In the genomic region with DNA sequence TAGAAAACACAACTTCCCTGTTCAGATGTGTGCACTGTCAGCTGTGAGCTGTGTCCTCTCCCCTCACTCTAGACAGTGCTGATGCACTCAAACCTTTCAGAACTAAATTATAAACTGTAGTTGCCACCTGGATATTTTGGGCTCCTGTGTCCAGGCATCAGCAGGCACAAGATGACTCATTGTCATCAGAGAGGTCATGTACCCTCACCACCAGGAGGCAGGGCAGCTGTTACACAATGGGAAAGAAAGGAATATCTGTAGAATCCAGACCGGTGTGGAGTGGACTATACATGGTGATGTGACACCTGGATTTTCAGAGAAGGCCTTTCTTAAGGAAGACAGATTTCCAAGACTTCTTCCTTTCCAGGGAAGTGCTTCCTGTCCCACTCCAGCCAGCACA, we compare ENCODE assay signal across 23 cellular contexts.
DNase-seq lines count a peak whose midpoint lies in the region; ATAC-seq and TF ChIP-seq lines count a peak whose summit lies in the region.
"Had no signal": no experiment of that assay in that cellular context is flagged by ENCODE, and none has a peak within 500 bp of the region (broad histone marks: within the 10 kb centered on the region; RNA-seq: fewer than 3 reads in every experiment).

No MANE protein-coding gene starts in this region.

- H3K27me3 Mint-ChIP-seq in GM23338 (ENCODE audit: insufficient read depth, low read depth, poor library complexity) = no peaks in the 10 kb centered on the region
- H3K27me3 Mint-ChIP-seq: activated CD4-positive, alpha-beta T cell treated with anti-CD3 and anti-CD28 coated beads for 36 hours; CD4-positive, alpha-beta T cell; stimulated activated naive B cell treated with anti-CD40 and anti-IgM and Interleukin-4, amounts not matched to agents 10 μg/mL and 1 μg/mL and 100 μg/mL, for 72 hours had no signal

- H3K79me2 ChIP-seq in GM23338 (replicated peaks; ENCODE audit: insufficient read depth) = no peaks in the 10 kb centered on the region

- no peak for TF ChIP-seq POLR2A in prostate gland (IDR thresholded peaks at IDR 0.05)

- H3K27ac ChIP-seq in GM23338 (ENCODE audit: low read depth) (no peak overlapping the region), prostate gland (no peak overlapping the region)
- H3K27ac ChIP-seq: dorsolateral prefrontal cortex, heart right ventricle, PC-9, skin epidermis had no signal

- no peak overlapping the region for H3K4me3 Mint-ChIP-seq in GM23338
- H3K4me3 Mint-ChIP-seq: activated CD4-positive, alpha-beta T cell treated with anti-CD3 and anti-CD28 coated beads for 36 hours; activated naive CD4-positive, alpha-beta T cell treated with anti-CD3 and anti-CD28 coated beads for 36 hours; activated T-cell treated with anti-CD3 and anti-CD28 coated beads, Interleukin-2, amount 50 U/mL, for 72 hours; CD4-positive, alpha-beta T cell; stimulated activated naive B cell treated with anti-CD40 and anti-IgM and Interleukin-4, amounts not matched to agents 10 μg/mL and 1 μg/mL and 100 μg/mL, for 72 hours had no signal

- no peaks in the 10 kb centered on the region for H3K36me3 ChIP-seq in GM23338 (ENCODE audit: insufficient read depth)
- H3K36me3 ChIP-seq in kidney epithelial cell (ENCODE audit: control insufficient read depth, insufficient read depth, low read length) = no peaks in the 10 kb centered on the region
- H3K36me3 ChIP-seq in prostate gland = no peaks in the 10 kb centered on the region
- H3K36me3 ChIP-seq: heart right ventricle had no signal

- 95% methylated on average over 1 of the region's 1 CpG for WGBS in prostate gland

- DNase-seq in ACHN = peak; percentile 20
- no peak for DNase-seq in GM23338 (ENCODE audit: low spot score)
- DNase-seq in RKO (ENCODE audit: low spot score) = peak; percentile 5
- DNase-seq in kidney epithelial cell (ENCODE audit: low read depth) = no peak
- DNase-seq in NCI-H1417 (lab: John Stamatoyannopoulos, UW) = no peak
- DNase-seq in OCI-M1 (lab: John Stamatoyannopoulos, UW) = no peak
- no peak for DNase-seq in prostate gland (ENCODE audit: low spot score)
- DNase-seq: activated CD4-positive, alpha-beta T cell treated with anti-CD3 and anti-CD28 coated beads for 36 hours; activated naive CD4-positive, alpha-beta T cell treated with anti-CD3 and anti-CD28 coated beads for 36 hours; activated T-cell treated with anti-CD3 and anti-CD28 coated beads, Interleukin-2, amount 50 U/mL, for 72 hours; caudate nucleus; CD4-positive, alpha-beta T cell; DMS153; dorsolateral prefrontal cortex; heart right ventricle; NCI-H1694 treated with DMSO at 0.1 percent for 48 hours; PC-9; SIG-M5; stimulated activated CD4-positive, alpha-beta T cell treated with anti-CD3 and anti-CD28 coated beads, Interleukin-2, amount 100 ng/mL, for 24 hours; stimulated activated naive B cell treated with anti-CD40 and anti-IgM and Interleukin-4, amounts not matched to agents 10 μg/mL and 1 μg/mL and 100 μg/mL, for 72 hours had no signal

- H3K27me3 ChIP-seq in GM23338 (ENCODE audit: insufficient read depth) (no peaks in the 10 kb centered on the region), kidney epithelial cell (ENCODE audit: control insufficient read depth, insufficient read depth, low read length) (no peaks in the 10 kb centered on the region), prostate gland (replicated peaks; ENCODE audit: insufficient read depth) (no peaks in the 10 kb centered on the region)
- H3K27me3 ChIP-seq: heart right ventricle had no signal

- H3K9me3 Mint-ChIP-seq in GM23338 = no peaks in the 10 kb centered on the region
- H3K9me3 Mint-ChIP-seq: activated naive CD4-positive, alpha-beta T cell treated with anti-CD3 and anti-CD28 coated beads for 36 hours; CD4-positive, alpha-beta T cell had no signal

- no peaks in the 10 kb centered on the region for H3K4me1 Mint-ChIP-seq in GM23338
- H3K4me1 Mint-ChIP-seq: activated CD4-positive, alpha-beta T cell treated with anti-CD3 and anti-CD28 coated beads for 36 hours; stimulated activated naive B cell treated with anti-CD40 and anti-IgM and Interleukin-4, amounts not matched to agents 10 μg/mL and 1 μg/mL and 100 μg/mL, for 72 hours had no signal

- no peaks in the 10 kb centered on the region for H3F3A ChIP-seq in GM23338 (replicated peaks; ENCODE audit: low read depth)

- in situ Hi-C loops in ACHN (cut with HindIII; ENCODE audit: low pct_ligation_motif_present, low pct_unique_long_range_greater_than_20kb, low sequenced_read_pairs) = no loop called here

- H3K9me2 ChIP-seq in GM23338 (ENCODE audit: insufficient read depth) = peaks cover 12% of the 10 kb centered on the region

- H2AFZ ChIP-seq in GM23338 = peak overlapping the region; percentile 59; the same call in 1 of the 2 replicates
- H2AFZ ChIP-seq: PC-9 had no signal

- H3K4me1 ChIP-seq in GM23338 (ENCODE audit: insufficient read depth) = no peaks in the 10 kb centered on the region
- H3K4me1 ChIP-seq in prostate gland (replicated peaks) = no peaks in the 10 kb centered on the region
- H3K4me1 ChIP-seq: heart right ventricle had no signal

- ATAC-seq in GM23338 (no peak; the same call in 2 of the 3 replicates), HG03469 (IDR thresholded peaks at IDR 0.05; ENCODE audit: unreplicated experiment) (no peak)
- ATAC-seq: activated CD4-positive, alpha-beta T cell treated with anti-CD3 and anti-CD28 coated beads for 36 hours; activated T-cell treated with anti-CD3 and anti-CD28 coated beads, Interleukin-2, amount 50 U/mL, for 72 hours; stimulated activated naive B cell treated with anti-CD40 and anti-IgM and Interleukin-4, amounts not matched to agents 10 μg/mL and 1 μg/mL and 100 μg/mL, for 72 hours had no signal

- intact Hi-C loops in prostate gland (cut with DNase I) = no loop called here

- H3K27ac Mint-ChIP-seq in GM23338 = no peak overlapping the region
- H3K27ac Mint-ChIP-seq: activated CD4-positive, alpha-beta T cell treated with anti-CD3 and anti-CD28 coated beads for 36 hours; activated naive CD4-positive, alpha-beta T cell treated with anti-CD3 and anti-CD28 coated beads for 36 hours; activated T-cell treated with anti-CD3 and anti-CD28 coated beads, Interleukin-2, amount 50 U/mL, for 72 hours; CD4-positive, alpha-beta T cell; stimulated activated naive B cell treated with anti-CD40 and anti-IgM and Interleukin-4, amounts not matched to agents 10 μg/mL and 1 μg/mL and 100 μg/mL, for 72 hours had no signal

- H3K4me3 ChIP-seq in GM23338 (no peak overlapping the region), kidney epithelial cell (ENCODE audit: low read depth, low read length) (no peak overlapping the region), prostate gland (no peak overlapping the region)
- H3K4me3 ChIP-seq: dorsolateral prefrontal cortex, heart right ventricle, lung, PC-9, skin epidermis had no signal

- H3K36me3 Mint-ChIP-seq in GM23338 (ENCODE audit: low read depth) = no peaks in the 10 kb centered on the region
- H3K36me3 Mint-ChIP-seq: stimulated activated naive B cell treated with anti-CD40 and anti-IgM and Interleukin-4, amounts not matched to agents 10 μg/mL and 1 μg/mL and 100 μg/mL, for 72 hours had no signal

- TF ChIP-seq CTCF in GM23338 (conservative IDR thresholded peaks at IDR 0.05; ENCODE audit: low read depth in 2 of 2) (peak; percentile 34 to 53; a peak in 3 of 4 replicates), kidney epithelial cell (IDR thresholded peaks at IDR 0.05; ENCODE audit: insufficient read depth, low read length, poor library complexity, severe bottlenecking) (peak; percentile 23), prostate gland (IDR thresholded peaks at IDR 0.05) (no peak)

- no peak overlapping the region for H3K4me2 ChIP-seq in GM23338
- H3K4me2 ChIP-seq: PC-9 had no signal

- H3K9me3 ChIP-seq in prostate gland = no peaks in the 10 kb centered on the region

- no peaks in the 10 kb centered on the region for H4K20me1 ChIP-seq in GM23338 (replicated peaks; ENCODE audit: insufficient read depth)

TF ChIP-seq in GM23338, 12 proteins besides CTCF, POLR2A, EP300 and RAD21 (continues in another document):
- TF ChIP-seq CREB1 (CRISPR knock-in tag; IDR thresholded peaks at IDR 0.05; ENCODE audit: low read depth) = no peak
- no peak for TF ChIP-seq ZNF114 (CRISPR knock-in tag; IDR thresholded peaks at IDR 0.05)
- TF ChIP-seq NANOG (IDR thresholded peaks at IDR 0.05; ENCODE audit: borderline replicate concordance) = no peak
- TF ChIP-seq, protein P1, sequence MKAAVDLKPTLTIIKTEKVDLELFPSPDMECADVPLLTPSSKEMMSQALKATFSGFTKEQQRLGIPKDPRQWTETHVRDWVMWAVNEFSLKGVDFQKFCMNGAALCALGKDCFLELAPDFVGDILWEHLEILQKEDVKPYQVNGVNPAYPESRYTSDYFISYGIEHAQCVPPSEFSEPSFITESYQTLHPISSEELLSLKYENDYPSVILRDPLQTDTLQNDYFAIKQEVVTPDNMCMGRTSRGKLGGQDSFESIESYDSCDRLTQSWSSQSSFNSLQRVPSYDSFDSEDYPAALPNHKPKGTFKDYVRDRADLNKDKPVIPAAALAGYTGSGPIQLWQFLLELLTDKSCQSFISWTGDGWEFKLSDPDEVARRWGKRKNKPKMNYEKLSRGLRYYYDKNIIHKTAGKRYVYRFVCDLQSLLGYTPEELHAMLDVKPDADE (IDR thresholded peaks at IDR 0.05) = no peak
- no peak for TF ChIP-seq EZH2phosphoT487 (IDR thresholded peaks at IDR 0.05; ENCODE audit: unreplicated experiment)
- no peak for TF ChIP-seq STAT1 (IDR thresholded peaks at IDR 0.05; ENCODE audit: unreplicated experiment)

Comparison
In these comparisons a context has a peak if more than half of its experiments do, and no peak if none do; other contexts are left out.
1. DNase-seq: peak in ACHN (single experiment) and RKO (single experiment); none in GM23338 (single experiment), kidney epithelial cell (single experiment), NCI-H1417 (0 of 3), OCI-M1 (single experiment) and prostate gland (single experiment).
2. CTCF ChIP-seq: peak in GM23338 (2 of 2) and kidney epithelial cell (single experiment); none in prostate gland (0 of 4).